26 cellular contexts compared by ENCODE assay signal in the genomic region with DNA sequence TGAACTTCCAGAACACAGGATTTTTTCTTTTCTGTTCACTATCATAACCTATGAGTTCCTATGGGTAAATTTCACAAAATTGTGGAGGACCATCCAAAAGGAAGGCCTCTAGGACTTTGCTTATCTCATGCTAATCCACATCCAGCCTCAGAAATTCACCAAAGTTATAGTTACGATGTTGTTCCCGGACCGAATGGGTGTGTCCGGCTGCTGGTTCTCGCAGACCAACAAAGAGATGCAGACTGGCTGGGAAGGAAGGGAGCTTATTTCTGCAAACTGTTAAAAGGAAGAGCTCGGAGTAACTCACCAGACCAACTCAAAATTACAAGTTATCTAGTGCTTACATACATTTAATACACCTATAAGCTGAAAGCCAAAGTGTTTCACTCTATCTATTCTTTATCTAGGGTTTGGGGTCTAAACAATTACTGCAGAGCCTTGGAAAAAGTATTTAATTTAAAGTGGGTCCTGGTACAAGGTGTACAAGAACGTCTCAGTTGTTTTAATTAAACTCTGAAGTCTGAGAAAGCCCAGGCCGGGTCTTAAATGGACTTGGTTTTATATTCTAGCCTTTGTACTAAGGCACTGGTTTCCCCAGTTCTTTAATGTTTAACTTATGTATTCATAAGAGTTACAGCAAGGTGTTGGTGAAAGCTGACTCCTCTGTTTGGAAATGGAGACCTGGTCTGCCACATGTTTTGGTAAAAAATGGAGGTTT.
"Had no signal": no experiment of that assay in that cellular context is flagged by ENCODE, and none has a peak within 500 bp of the region (broad histone marks: within the 10 kb centered on the region; RNA-seq: fewer than 3 reads in every experiment).

No MANE protein-coding gene starts in this region.

- H3K4me3 ChIP-seq: SK-N-MC had no signal

- H3K27me3 Mint-ChIP-seq: activated CD4-positive, alpha-beta memory T cell treated with anti-CD3 and anti-CD28 coated beads for 36 hours; activated CD4-positive, alpha-beta T cell treated with anti-CD3 and anti-CD28 coated beads, Interleukin-2, amount 10 ng/mL, durations not matched to agents 7 days and 5 days; activated naive CD8-positive, alpha-beta T cell treated with anti-CD3 and anti-CD28 coated beads, Interleukin-2, amount 50 U/mL, for 24 hours; brain; T-cell had no signal

- H3K4me1 Mint-ChIP-seq: activated CD4-positive, alpha-beta T cell treated with anti-CD3 and anti-CD28 coated beads, Interleukin-2, amount 10 ng/mL, durations not matched to agents 7 days and 5 days; activated naive CD8-positive, alpha-beta T cell treated with anti-CD3 and anti-CD28 coated beads, Interleukin-2, amount 50 U/mL, for 24 hours; brain; T-cell had no signal

- H3K27ac ChIP-seq: SK-N-MC, VCaP had no signal

- DNase-seq: activated CD4-positive, alpha-beta memory T cell treated with anti-CD3 and anti-CD28 coated beads for 36 hours; activated CD4-positive, alpha-beta T cell treated with anti-CD3 and anti-CD28 coated beads, Interleukin-2, amount 10 ng/mL, durations not matched to agents 7 days and 5 days; activated CD4-positive, CD25-positive, alpha-beta regulatory T cell; activated CD8-positive, alpha-beta memory T cell treated with anti-CD3 and anti-CD28 coated beads for 24 hours; activated effector memory CD4-positive, alpha-beta T cell treated with anti-CD3 and anti-CD28 coated beads, Interleukin-2, amount 50 U/mL, for 16 hours; activated naive CD4-positive, alpha-beta T cell treated with Interleukin-2 at 50 U/mL for 16 hours; activated naive CD8-positive, alpha-beta T cell treated with anti-CD3 and anti-CD28 coated beads, Interleukin-2, amount 50 U/mL, for 24 hours; activated T-cell treated with anti-CD3 and anti-CD28 coated beads, Interleukin-2, amount 50 U/mL, for 4 hours; amniotic stem cell; Kasumi-1; KBM-7; NCI-H146; NCI-H187 treated with DMSO at 0.1 percent for 48 hours; NCI-H2081 treated with DMSO at 0.1 percent for 48 hours; NCI-H2171; NCI-H2227 treated with DMSO at 0.1 percent for 48 hours; NCI-H446 treated with DMSO at 0.1 percent for 48 hours; NCI-H526; NCI-H774; T-cell; T-helper 2 cell; T1000 had no signal

- H3K9me3 Mint-ChIP-seq: brain had no signal

- H3K27ac Mint-ChIP-seq: activated CD4-positive, alpha-beta memory T cell treated with anti-CD3 and anti-CD28 coated beads for 36 hours; activated CD4-positive, alpha-beta T cell treated with anti-CD3 and anti-CD28 coated beads, Interleukin-2, amount 10 ng/mL, durations not matched to agents 7 days and 5 days; activated naive CD4-positive, alpha-beta T cell treated with anti-CD3 and anti-CD28 coated beads, Interleukin-2, amount 50 U/mL, for 72 hours; activated naive CD8-positive, alpha-beta T cell treated with anti-CD3 and anti-CD28 coated beads, Interleukin-2, amount 50 U/mL, for 24 hours; brain; T-cell had no signal

- H3K36me3 Mint-ChIP-seq: activated CD4-positive, alpha-beta memory T cell treated with anti-CD3 and anti-CD28 coated beads for 36 hours; brain; T-cell had no signal

- H3K4me3 Mint-ChIP-seq: activated CD4-positive, alpha-beta memory T cell treated with anti-CD3 and anti-CD28 coated beads for 36 hours; activated CD4-positive, alpha-beta T cell treated with anti-CD3 and anti-CD28 coated beads, Interleukin-2, amount 10 ng/mL, durations not matched to agents 7 days and 5 days; activated naive CD8-positive, alpha-beta T cell treated with anti-CD3 and anti-CD28 coated beads, Interleukin-2, amount 50 U/mL, for 24 hours; activated T-cell treated with anti-CD3 and anti-CD28 coated beads, Interleukin-2, amount 50 U/mL, for 4 hours; brain; T-cell had no signal
